Comparison of ENCODE assay signal across 35 cellular contexts in genomic region chr18:8498905-8499304, GRCh38.
DNase-seq lines count a peak whose midpoint lies in the region; ATAC-seq and TF ChIP-seq lines count a peak whose summit lies in the region.
"Had no signal": no experiment of that assay in that cellular context is flagged by ENCODE, and none has a peak within 500 bp of the region (broad histone marks: within the 10 kb centered on the region; RNA-seq: fewer than 3 reads in every experiment).

No MANE protein-coding gene starts in this region.

- peak; percentile 11 for DNase-seq in activated CD8-positive, alpha-beta memory T cell treated with anti-CD3 and anti-CD28 coated beads for 24 hours
- no peak for DNase-seq in activated CD8-positive, alpha-beta memory T cell treated with anti-CD3 and anti-CD28 coated beads, Interleukin-2, amount 10 ng/mL, durations not matched to agents 7 days and 5 days
- no peak for DNase-seq in progenitor cell of endocrine pancreas (ENCODE audit: low spot score, unreplicated experiment)
- DNase-seq in sigmoid colon, result peak; percentile 33
- DNase-seq in NK-92 (lab: John Stamatoyannopoulos, UW; ENCODE audit: unreplicated experiment), result no peak
- DNase-seq in Karpas-422, result no peak
- DNase-seq in activated CD4-positive, alpha-beta T cell treated with anti-CD3 and anti-CD28 coated beads for 1 hour, result no peak
- DNase-seq: 8988T; ACHN; AML-193; BE2C; C1 segment of cervical spinal cord; Caco-2; Calu3; CD4-positive, alpha-beta memory T cell; CD4-positive, alpha-beta T cell; CD4-positive, CD25-positive, alpha-beta regulatory T cell; CD8-positive, alpha-beta memory T cell; COR-L47; DMS 273 treated with DMSO at 0.1 percent for 48 hours; DMS153; DMS53; DMS79; DMS79 treated with DMSO at 0.1 percent for 48 hours; DND-41; EL had no signal

- H3K9me3 Mint-ChIP-seq in activated CD8-positive, alpha-beta memory T cell treated with anti-CD3 and anti-CD28 coated beads, Interleukin-2, amount 10 ng/mL, durations not matched to agents 7 days and 5 days (ENCODE audit: low read depth), result peaks cover 2% of the 10 kb centered on the region
- H3K9me3 Mint-ChIP-seq in progenitor cell of endocrine pancreas (ENCODE audit: low read depth), result peaks cover 3% of the 10 kb centered on the region
- H3K9me3 Mint-ChIP-seq: CD4-positive, alpha-beta T cell; CD8-positive, alpha-beta T cell had no signal

- H3K4me1 Mint-ChIP-seq in activated CD8-positive, alpha-beta memory T cell treated with anti-CD3 and anti-CD28 coated beads, Interleukin-2, amount 10 ng/mL, durations not matched to agents 7 days and 5 days, result no peaks in the 10 kb centered on the region
- peaks cover 3% of the 10 kb centered on the region for H3K4me1 Mint-ChIP-seq in progenitor cell of endocrine pancreas (ENCODE audit: low read depth)
- H3K4me1 Mint-ChIP-seq: B cell; CD14-positive monocyte; CD4-positive, alpha-beta memory T cell; CD4-positive, CD25-positive, alpha-beta regulatory T cell; CD8-positive, alpha-beta memory T cell had no signal

- no peak for TF ChIP-seq POLR2A in sigmoid colon (IDR thresholded peaks at IDR 0.05)

- ATAC-seq in activated CD8-positive, alpha-beta memory T cell treated with anti-CD3 and anti-CD28 coated beads, Interleukin-2, amount 10 ng/mL, durations not matched to agents 7 days and 5 days, result no peak
- ATAC-seq: A549; CD8-positive, alpha-beta T cell had no signal

- no peaks in the 10 kb centered on the region for H3K27me3 ChIP-seq in sigmoid colon
- H3K27me3 ChIP-seq in Karpas-422 (ENCODE audit: low read length), result no peaks in the 10 kb centered on the region
- H3K27me3 ChIP-seq: BE2C; BLaER1; BLaER1 treated with 17β-estradiol and CSF1 and Interleukin-3, amounts not matched to agents 10 nM and 100 nM had no signal

- CTCF ChIA-PET in activated CD8-positive, alpha-beta memory T cell treated with anti-CD3 and anti-CD28 coated beads, Interleukin-2, amount 10 ng/mL, durations not matched to agents 7 days and 5 days (lab: Charles Lee), result interaction anchor here (1.3 kb wide), 1 partner anchor 10 kb away, joined by 6 read pairs; no protein-coding TSS in a partner anchor
- CTCF ChIA-PET in HEK293 (lab: Yijun Ruan, JAX), result interaction anchor here (1.4 kb wide), 1 partner anchor 9 kb away, joined by 4 read pairs; no protein-coding TSS in a partner anchor

- no peak overlapping the region for H3K27ac ChIP-seq in HEK293 (ENCODE audit: extremely low read depth, low read depth, low read length)
- no peak overlapping the region for H3K27ac ChIP-seq in sigmoid colon
- no peak overlapping the region for H3K27ac ChIP-seq in Karpas-422 (ENCODE audit: low read length)
- H3K27ac ChIP-seq: 22Rv1; A549; BLaER1; BLaER1 treated with 17β-estradiol and CSF1 and Interleukin-3, amounts not matched to agents 10 nM and 100 nM; C4-2B had no signal

- H3K36me3 ChIP-seq in HEK293 (ENCODE audit: control insufficient read depth in 2 of 2, insufficient read depth in 1 of 2, low read length in 2 of 2), result no peaks in the 10 kb centered on the region
- no peaks in the 10 kb centered on the region for H3K36me3 ChIP-seq in sigmoid colon
- no peaks in the 10 kb centered on the region for H3K36me3 ChIP-seq in Karpas-422 (ENCODE audit: insufficient read depth, low read length)
- H3K36me3 ChIP-seq: BE2C; BLaER1; BLaER1 treated with 17β-estradiol and CSF1 and Interleukin-3, amounts not matched to agents 10 nM and 100 nM had no signal

- POLR2A ChIA-PET in HEK293 (lab: Yijun Ruan, JAX), result no interaction called here

- H3K4me1 ChIP-seq in HEK293 (ENCODE audit: control insufficient read depth, insufficient read depth, low read length) (no peaks in the 10 kb centered on the region), sigmoid colon (peaks cover 0 to 30% (median 23%) of the 10 kb centered on the region in 4 donors), Karpas-422 (ENCODE audit: low read length) (no peaks in the 10 kb centered on the region)
- H3K4me1 ChIP-seq: A549; BE2C; BLaER1; BLaER1 treated with 17β-estradiol and CSF1 and Interleukin-3, amounts not matched to agents 10 nM and 100 nM; Caco-2 had no signal

- H3K9me3 ChIP-seq in HEK293 (ENCODE audit: control insufficient read depth, insufficient read depth, low read depth, low read length) (no peaks in the 10 kb centered on the region), sigmoid colon (no peaks in the 10 kb centered on the region), Karpas-422 (ENCODE audit: low read length) (no peaks in the 10 kb centered on the region)
- H3K9me3 ChIP-seq: A549, BE2C, BLaER1, Caco-2 had no signal

- no peak overlapping the region for H3K4me3 Mint-ChIP-seq in activated CD8-positive, alpha-beta memory T cell treated with anti-CD3 and anti-CD28 coated beads, Interleukin-2, amount 10 ng/mL, durations not matched to agents 7 days and 5 days
- no peak overlapping the region for H3K4me3 Mint-ChIP-seq in progenitor cell of endocrine pancreas (ENCODE audit: low read depth)
- H3K4me3 Mint-ChIP-seq: B cell; CD14-positive monocyte; CD4-positive, alpha-beta memory T cell; CD4-positive, alpha-beta T cell; CD4-positive, CD25-positive, alpha-beta regulatory T cell; CD8-positive, alpha-beta memory T cell; CD8-positive, alpha-beta T cell had no signal

- 83 to 90% methylated on average over 4 of the region's 4 CpGs for WGBS in sigmoid colon, 2 donors

- TF ChIP-seq EP300 in sigmoid colon (IDR thresholded peaks at IDR 0.05), result no peak

- TF ChIP-seq CTCF in HEK293 (tag by site-specific recombination; IDR thresholded peaks at IDR 0.05) (no peak), progenitor cell of endocrine pancreas (IDR thresholded peaks at IDR 0.05; ENCODE audit: unreplicated experiment) (no peak), sigmoid colon (IDR thresholded peaks at IDR 0.05) (no peak)

- no peak overlapping the region for H3K9ac ChIP-seq in Karpas-422 (ENCODE audit: low read length)
- H3K9ac ChIP-seq: BLaER1; BLaER1 treated with 17β-estradiol and CSF1 and Interleukin-3, amounts not matched to agents 10 nM and 100 nM had no signal

- no peak overlapping the region for H2AFZ ChIP-seq in Karpas-422 (ENCODE audit: low read length)

- H3K4me3 ChIP-seq in HEK293 (ENCODE audit: low read depth, low read length) (no peak overlapping the region), sigmoid colon (no peak overlapping the region), Karpas-422 (ENCODE audit: low read length) (no peak overlapping the region)
- H3K4me3 ChIP-seq: A549; BLaER1; BLaER1 treated with 17β-estradiol and CSF1 and Interleukin-3, amounts not matched to agents 10 nM and 100 nM had no signal

- H4K20me1 ChIP-seq in Karpas-422 (ENCODE audit: insufficient read depth, low read depth, low read length), result no peaks in the 10 kb centered on the region
- H4K20me1 ChIP-seq: BLaER1; BLaER1 treated with 17β-estradiol and CSF1 and Interleukin-3, amounts not matched to agents 10 nM and 100 nM had no signal

- no peaks in the 10 kb centered on the region for H3K27me3 Mint-ChIP-seq in activated CD8-positive, alpha-beta memory T cell treated with anti-CD3 and anti-CD28 coated beads, Interleukin-2, amount 10 ng/mL, durations not matched to agents 7 days and 5 days
- H3K27me3 Mint-ChIP-seq in progenitor cell of endocrine pancreas, result peaks cover 11% of the 10 kb centered on the region
- H3K27me3 Mint-ChIP-seq: CD4-positive, CD25-positive, alpha-beta regulatory T cell had no signal

- no peak overlapping the region for H3K4me2 ChIP-seq in Karpas-422 (ENCODE audit: low read depth, low read length, poor library complexity, severe bottlenecking)
- H3K4me2 ChIP-seq: A549; BLaER1; BLaER1 treated with 17β-estradiol and CSF1 and Interleukin-3, amounts not matched to agents 10 nM and 100 nM had no signal

- intact Hi-C loops in sigmoid colon (cut with DNase I), result no loop called here

- H3K36me3 Mint-ChIP-seq in activated CD8-positive, alpha-beta memory T cell treated with anti-CD3 and anti-CD28 coated beads, Interleukin-2, amount 10 ng/mL, durations not matched to agents 7 days and 5 days, result no peaks in the 10 kb centered on the region
- H3K36me3 Mint-ChIP-seq in progenitor cell of endocrine pancreas (ENCODE audit: insufficient read depth), result no peaks in the 10 kb centered on the region
- H3K36me3 Mint-ChIP-seq: CD14-positive monocyte; CD4-positive, alpha-beta memory T cell; CD4-positive, CD25-positive, alpha-beta regulatory T cell; CD8-positive, alpha-beta memory T cell; CD8-positive, alpha-beta T cell had no signal

- H3K9me2 ChIP-seq in Karpas-422 (replicated peaks; ENCODE audit: insufficient read depth, low read length), result no peaks in the 10 kb centered on the region

- no peaks in the 10 kb centered on the region for H3K79me2 ChIP-seq in Karpas-422 (ENCODE audit: low read length)

- H3K27ac Mint-ChIP-seq in activated CD8-positive, alpha-beta memory T cell treated with anti-CD3 and anti-CD28 coated beads, Interleukin-2, amount 10 ng/mL, durations not matched to agents 7 days and 5 days, result no peak overlapping the region
- H3K27ac Mint-ChIP-seq in progenitor cell of endocrine pancreas, result peak overlapping the region; percentile 42
- H3K27ac Mint-ChIP-seq: B cell; CD14-positive monocyte; CD4-positive, alpha-beta memory T cell; CD4-positive, alpha-beta T cell; CD4-positive, CD25-positive, alpha-beta regulatory T cell; CD8-positive, alpha-beta memory T cell; CD8-positive, alpha-beta T cell had no signal

TF ChIP-seq in HEK293, 187 proteins besides CTCF, POLR2A, EP300 and RAD21:
- TF ChIP-seq ZNF571 (tag by site-specific recombination; IDR thresholded peaks at IDR 0.05), result no peak
- peak; percentile 95 for TF ChIP-seq ZNF133 (tag by site-specific recombination; IDR thresholded peaks at IDR 0.05)

Comparison
In these comparisons a context has a peak if more than half of its experiments do, and no peak if none do; other contexts are left out.
1. DNase-seq: peak in activated CD8-positive, alpha-beta memory T cell treated with anti-CD3 and anti-CD28 coated beads for 24 hours (single experiment) and sigmoid colon (single experiment); none in activated CD8-positive, alpha-beta memory T cell treated with anti-CD3 and anti-CD28 coated beads, Interleukin-2, amount 10 ng/mL, durations not matched to agents 7 days and 5 days (single experiment), progenitor cell of endocrine pancreas (single experiment), NK-92 (single experiment), Karpas-422 (single experiment) and activated CD4-positive, alpha-beta T cell treated with anti-CD3 and anti-CD28 coated beads for 1 hour (single experiment).